ENCODE assay signal across 8 cellular contexts in genomic region chr15:74053941-74054529, GRCh38. TPM values are rescaled to one million over a fixed set of nuclear protein-coding genes. Genes with fewer than 3 reads are reported as not detected.
DNase-seq lines count a peak whose midpoint lies in the region; ATAC-seq, FAIRE-seq and TF ChIP-seq lines count a peak whose summit lies in the region.

No MANE protein-coding gene starts in this region.

- H3K4me3 ChIP-seq in astrocyte of the cerebellum (ENCODE audit: low read depth, low read length) (no peak overlapping the region), hepatocyte (no peak overlapping the region), small intestine (ENCODE audit: low read depth in 1 of 2, low read length in 2 of 2) (no peak overlapping the region)

- H3K9me3 ChIP-seq in hepatocyte (ENCODE audit: low read depth) (no peaks in the 10 kb centered on the region), small intestine (ENCODE audit: control insufficient read depth, low read depth) (no peaks in the 10 kb centered on the region)

- TF ChIP-seq CTCF in GM12873 (IDR thresholded peaks at IDR 0.05; ENCODE audit: insufficient read depth, low read depth, low read length, missing control alignments), result peak; percentile 79
- peak; percentile 67 for TF ChIP-seq CTCF in astrocyte of the cerebellum (IDR thresholded peaks at IDR 0.05; ENCODE audit: low read depth, low read length, missing control alignments)
- peak; percentile 72 for TF ChIP-seq CTCF in hepatocyte (IDR thresholded peaks at IDR 0.05; ENCODE audit: poor library complexity)

- H3K9me2 ChIP-seq in hepatocyte (replicated peaks; ENCODE audit: insufficient read depth), result no peaks in the 10 kb centered on the region

- H3K27ac ChIP-seq in hepatocyte (no peak overlapping the region), small intestine (ENCODE audit: low read depth in 1 of 2, low read length in 1 of 2) (no peak overlapping the region)

- H2AFZ ChIP-seq in hepatocyte, result no peak overlapping the region

- H3K4me1 ChIP-seq in hepatocyte (ENCODE audit: insufficient read depth), result peaks cover 18% of the 10 kb centered on the region
- no peaks in the 10 kb centered on the region for H3K4me1 ChIP-seq in small intestine (ENCODE audit: control insufficient read depth in 2 of 2, insufficient read depth in 1 of 2, low read depth in 1 of 2, low read length in 1 of 2)

- H3K36me3 ChIP-seq in hepatocyte (replicated peaks; ENCODE audit: insufficient read depth, low read depth), result no peaks in the 10 kb centered on the region
- no peaks in the 10 kb centered on the region for H3K36me3 ChIP-seq in small intestine (ENCODE audit: control insufficient read depth in 2 of 2, insufficient read depth in 2 of 2, low read length in 2 of 2)

- no peaks in the 10 kb centered on the region for H3K27me3 ChIP-seq in hepatocyte
- no peaks in the 10 kb centered on the region for H3K27me3 ChIP-seq in small intestine (ENCODE audit: control insufficient read depth in 2 of 2, insufficient read depth in 2 of 2, low read length in 2 of 2)

- peak overlapping the region; percentile 56 for H3K4me2 ChIP-seq in hepatocyte

- WGBS in hepatocyte (ENCODE audit: low lambda C conversion rate, missing lambda C conversion rate), result 19% methylated on average over 9 of the region's 17 CpGs
- 3 to 8% (median 8%) methylated on average over 15 to 17 of the region's 17 CpGs for WGBS in small intestine, 3 donors

- H3K79me2 ChIP-seq in hepatocyte, result no peaks in the 10 kb centered on the region

- FAIRE-seq in small intestine (lab: Jason Lieb, UNC), result no peak

- no peaks in the 10 kb centered on the region for H4K20me1 ChIP-seq in hepatocyte (ENCODE audit: insufficient read depth, poor library complexity, severe bottlenecking)

- DNase-seq in NCI-H146 (lab: John Stamatoyannopoulos, UW) (peak; percentile 74), T1000 (lab: John Stamatoyannopoulos, UW) (peak; percentile 8), astrocyte of the cerebellum (ENCODE audit: low read depth) (no peak), hepatocyte (ENCODE audit: low spot score) (peak; percentile 85), small intestine (peak; percentile 80)

- in situ Hi-C loops in astrocyte of the cerebellum (cut with HindIII; ENCODE audit: low sequenced_read_pairs), result no loop called here

- ATAC-seq in GM21390 (IDR thresholded peaks at IDR 0.05; ENCODE audit: unreplicated experiment), result no peak
- no peak for ATAC-seq in GM21723 (IDR thresholded peaks at IDR 0.05; ENCODE audit: unreplicated experiment)

RNA-seq across cellular contexts. Expression of gene GOLGA6A, which starts 28.3 kb away (rescaled TPM):
- not detected in 2 replicates for total RNA-seq in hepatocyte
- polyA plus RNA-seq in hepatocyte (not detected in 2 replicates), small intestine (under 1 TPM in 1 of 3 donors, not detected in 2; 0.01 TPM)

RNA-seq across cellular contexts. Expression of gene PML, which starts 59.5 kb away (rescaled TPM):
- 9.7 and 15.7 TPM in 2 replicates for total RNA-seq in hepatocyte
- polyA plus RNA-seq in hepatocyte (29.9 and 38.8 TPM in 2 replicates), small intestine (10 to 100 TPM; 16.5 to 31.1 (median 28.3) TPM)
